ENCODE assay signal across 17 cellular contexts in genomic region chr3:52649461-52650210, GRCh38. TPM values are rescaled to one million over a fixed set of nuclear protein-coding genes. Genes with fewer than 3 reads are reported as not detected.
A peak's percentile ranks its signal among the peaks of the same experiment; 100 is the strongest.
DNase-seq lines count a peak whose midpoint lies in the region; ATAC-seq, FAIRE-seq and TF ChIP-seq lines count a peak whose summit lies in the region.
"Had no signal": no experiment of that assay in that cellular context is flagged by ENCODE, and none has a peak within 500 bp of the region (broad histone marks: within the 10 kb centered on the region; RNA-seq: fewer than 3 reads in every experiment).

No MANE protein-coding gene starts in this region.

- H3K27ac Mint-ChIP-seq in astrocyte (ENCODE audit: unreplicated experiment) = peak overlapping the region; percentile 78

- TF ChIP-seq CTCF in AG04450 (IDR thresholded peaks at IDR 0.05; ENCODE audit: low read depth, low read length) (no peak), astrocyte (IDR thresholded peaks at IDR 0.05; ENCODE audit: insufficient read depth, low read depth, low read length) (no peak), foreskin keratinocyte (conservative IDR thresholded peaks at IDR 0.05) (no peak)

- H3K4me2 ChIP-seq in GM23248 (ENCODE audit: unreplicated experiment) = peak overlapping the region; percentile 69
- peak overlapping the region; percentile 57 for H3K4me2 ChIP-seq in astrocyte (ENCODE audit: low read length)

- no peak for DNase-seq in AG04450 (ENCODE audit: low read depth, low spot score)
- peak; percentile 71 for DNase-seq in GM23248
- DNase-seq in astrocyte (ENCODE audit: low read depth) = peak; percentile 61
- peak; percentile 14 to 26 for DNase-seq in foreskin keratinocyte
- no peak for DNase-seq in C1 segment of cervical spinal cord (lab: John Stamatoyannopoulos, UW)
- no peak for DNase-seq in SK-N-DZ (ENCODE audit: low spot score)
- no peak for DNase-seq in NCI-H345 (lab: John Stamatoyannopoulos, UW)
- no peak for DNase-seq in small intestine
- DNase-seq: BE2C; DMS79; effector CD4-positive, alpha-beta T cell; heart left ventricle; kidney glomerular epithelial cell; stimulated activated CD8-positive, alpha-beta memory T cell treated with anti-CD3 and anti-CD28 coated beads, Interleukin-4, amount 100 ng/mL, for 48 hours had no signal

- POLR2A ChIA-PET in AG04450 (lab: Yijun Ruan, JAX) = no interaction called here

- peak overlapping the region; percentile 37 for H3K9ac ChIP-seq in GM23248
- peak overlapping the region; percentile 30 for H3K9ac ChIP-seq in astrocyte (ENCODE audit: low read length)

- 0 out of 2 replicates have a peak overlapping the region, but pooled peaks have one; percentile 2 for H2AFZ ChIP-seq in GM23248
- H2AFZ ChIP-seq in astrocyte (ENCODE audit: low read depth, low read length) = no peak overlapping the region

- H4K20me1 ChIP-seq in GM23248 (ENCODE audit: insufficient read depth) = no peaks in the 10 kb centered on the region
- H4K20me1 ChIP-seq in astrocyte (ENCODE audit: insufficient read depth, low read length) = no peaks in the 10 kb centered on the region

- WGBS in GM23248 (ENCODE audit: low coverage in 1 of 2, low lambda C conversion rate in 2 of 2, missing lambda C conversion rate in 2 of 2), 2 experiments = 80 to 86% methylated on average over 5 of the region's 5 CpGs
- 77 to 97% (median 95%) methylated on average over 4 to 5 of the region's 5 CpGs for WGBS in small intestine, 3 donors

- H3K4me3 Mint-ChIP-seq in astrocyte (ENCODE audit: unreplicated experiment) = no peak overlapping the region

- no peaks in the 10 kb centered on the region for H3K27me3 Mint-ChIP-seq in astrocyte (ENCODE audit: low read depth, unreplicated experiment)

- no peak for ATAC-seq in foreskin keratinocyte
- ATAC-seq: GM12878, heart left ventricle had no signal

- H3K4me1 ChIP-seq in GM23248 (ENCODE audit: insufficient read depth) = peaks cover 23% of the 10 kb centered on the region
- H3K4me1 ChIP-seq in astrocyte (ENCODE audit: insufficient read depth, low read length) = peaks cover 7% of the 10 kb centered on the region
- H3K4me1 ChIP-seq in foreskin keratinocyte = no peaks in the 10 kb centered on the region
- H3K4me1 ChIP-seq in small intestine (ENCODE audit: control insufficient read depth in 2 of 2, insufficient read depth in 1 of 2, low read depth in 1 of 2, low read length in 1 of 2) = no peaks in the 10 kb centered on the region
- H3K4me1 ChIP-seq: ascending aorta, BE2C, heart left ventricle, prostate gland had no signal

- H3F3A ChIP-seq in GM23248 (ENCODE audit: insufficient read depth) = peaks cover 34% of the 10 kb centered on the region

- CTCF ChIA-PET in AG04450 (lab: Charles Lee) = interaction anchor here (0.6 kb wide), 1 partner anchor 725 kb away, joined by 4 read pairs; no protein-coding TSS in a partner anchor

- peak overlapping the region; percentile 65 for H3K27ac ChIP-seq in AG04450 (ENCODE audit: low read depth, low read length)
- H3K27ac ChIP-seq in GM23248 = peak overlapping the region; percentile 86
- peak overlapping the region; percentile 64 for H3K27ac ChIP-seq in astrocyte (ENCODE audit: low read depth, low read length)
- H3K27ac ChIP-seq in foreskin keratinocyte = no peak overlapping the region
- H3K27ac ChIP-seq in small intestine (ENCODE audit: low read depth in 1 of 2, low read length in 1 of 2) = no peak overlapping the region
- H3K27ac ChIP-seq: ascending aorta, heart left ventricle, prostate gland had no signal

- H3K9me2 ChIP-seq in GM23248 (ENCODE audit: insufficient read depth) = peaks cover 4% of the 10 kb centered on the region; the same call in 1 of the 2 replicates

- H3K9me3 ChIP-seq in AG04450 (ENCODE audit: control insufficient read depth, insufficient read depth, low read length) = no peaks in the 10 kb centered on the region
- no peaks in the 10 kb centered on the region for H3K9me3 ChIP-seq in GM23248 (ENCODE audit: low read depth)
- H3K9me3 ChIP-seq in astrocyte (ENCODE audit: insufficient read depth, low read depth, low read length) = no peaks in the 10 kb centered on the region
- H3K9me3 ChIP-seq in small intestine (ENCODE audit: control insufficient read depth, low read depth) = no peaks in the 10 kb centered on the region
- H3K9me3 ChIP-seq: ascending aorta, BE2C, heart left ventricle, prostate gland had no signal

- H3K36me3 ChIP-seq in GM23248 (ENCODE audit: low read depth) (peaks cover 58% of the 10 kb centered on the region), astrocyte (ENCODE audit: insufficient read depth, low read length) (peaks cover 41% of the 10 kb centered on the region), small intestine (ENCODE audit: control insufficient read depth in 2 of 2, insufficient read depth in 2 of 2, low read length in 2 of 2) (peaks cover 22 to 27% of the 10 kb centered on the region in 2 donors)
- H3K36me3 ChIP-seq: prostate gland had no signal

- peaks cover 10% of the 10 kb centered on the region for H3K4me1 Mint-ChIP-seq in astrocyte (ENCODE audit: low read depth, unreplicated experiment)

- no peaks in the 10 kb centered on the region for H3K9me3 Mint-ChIP-seq in astrocyte (ENCODE audit: unreplicated experiment)

- H3K79me2 ChIP-seq in GM23248 (ENCODE audit: insufficient read depth) (peaks cover 12% of the 10 kb centered on the region), astrocyte (ENCODE audit: insufficient read depth, low read length) (no peaks in the 10 kb centered on the region)

- H3K4me3 ChIP-seq in AG04450 (ENCODE audit: low read depth, low read length) = no peak overlapping the region
- peak overlapping the region; percentile 19; the same call in 1 of the 2 replicates for H3K4me3 ChIP-seq in GM23248
- H3K4me3 ChIP-seq in astrocyte (ENCODE audit: insufficient read depth, low read depth, low read length) = no peak overlapping the region
- no peak overlapping the region for H3K4me3 ChIP-seq in small intestine (ENCODE audit: low read depth in 1 of 2, low read length in 2 of 2)
- H3K4me3 ChIP-seq: ascending aorta, GM12878, heart left ventricle, prostate gland had no signal

- FAIRE-seq in astrocyte (lab: Jason Lieb, UNC) (no peak), small intestine (lab: Jason Lieb, UNC) (no peak)
- FAIRE-seq: GM12878 had no signal

- H3K27me3 ChIP-seq in AG04450 (ENCODE audit: control insufficient read depth, insufficient read depth, low read length) (no peaks in the 10 kb centered on the region), GM23248 (replicated peaks; ENCODE audit: insufficient read depth) (no peaks in the 10 kb centered on the region), astrocyte (ENCODE audit: insufficient read depth, low read length) (no peaks in the 10 kb centered on the region), foreskin keratinocyte (no peaks in the 10 kb centered on the region), small intestine (ENCODE audit: control insufficient read depth in 2 of 2, insufficient read depth in 2 of 2, low read length in 2 of 2) (no peaks in the 10 kb centered on the region)
- H3K27me3 ChIP-seq: ascending aorta, BE2C, heart left ventricle had no signal

- H3K36me3 Mint-ChIP-seq in astrocyte (ENCODE audit: low read depth, unreplicated experiment) = peaks cover 20% of the 10 kb centered on the region

- in situ Hi-C loops in GM23248 (cut with MboI) = no loop called here

RNA-seq across cellular contexts. Expression of gene PBRM1, which starts 36.1 kb away (rescaled TPM):
- polyA plus RNA-seq in AG04450 (2011; rRNA removed) = 31.3 and 40.6 TPM in 2 replicates
- 62.7 and 83.1 TPM in 2 replicates for polyA minus RNA-seq in AG04450 (2011; rRNA and poly(A)+ RNA removed)
- 30.1 and 42.6 TPM in 2 replicates for total RNA-seq in GM23248 (2014; rRNA removed; shearing (Covaris generic))
- polyA plus RNA-seq in GM23248 (2016; fragmentation: Nextera tagmentation; extraction: Ambion mirVana) = 53.5 and 60.3 TPM in 2 replicates
- 54.5 and 58.4 TPM in 2 replicates for total RNA-seq in astrocyte
- 39.2 and 45.6 TPM in 2 replicates for total RNA-seq in foreskin keratinocyte
- polyA plus RNA-seq in foreskin keratinocyte = 4.3 and 5.7 TPM in 2 replicates
- polyA plus RNA-seq in SK-N-DZ (2014; cell fraction: cytosol; rRNA removed) = 27.2 and 29.1 TPM in 2 replicates
- polyA plus RNA-seq in SK-N-DZ (2014; cell fraction: nucleus; rRNA removed) = 44.5 and 50.2 TPM in 2 replicates
- 10 to 100 TPM in 1 of 3 donors, 1 to 10 TPM in 2; 6.7 to 17.7 (median 7.0) TPM for polyA plus RNA-seq in small intestine

RNA-seq across cellular contexts. Expression of gene GNL3, which starts 36.2 kb away (rescaled TPM):
- polyA plus RNA-seq in AG04450 (2011; rRNA removed) = 71.6 and 81.7 TPM in 2 replicates
- polyA minus RNA-seq in AG04450 (2011; rRNA and poly(A)+ RNA removed) = 33.2 and 55.9 TPM in 2 replicates
- 90.2 and 98.8 TPM in 2 replicates for total RNA-seq in GM23248 (2014; rRNA removed; shearing (Covaris generic))
- 95.3 and 108 TPM in 2 replicates for polyA plus RNA-seq in GM23248 (2016; fragmentation: Nextera tagmentation; extraction: Ambion mirVana)
- total RNA-seq in astrocyte = 85.4 and 93.7 TPM in 2 replicates
- total RNA-seq in foreskin keratinocyte = 113 and 126 TPM in 2 replicates
- 65.2 and 86.5 TPM in 2 replicates for polyA plus RNA-seq in foreskin keratinocyte
- polyA plus RNA-seq in SK-N-DZ (2014; cell fraction: cytosol; rRNA removed) = 232 and 256 TPM in 2 replicates
- polyA plus RNA-seq in SK-N-DZ (2014; cell fraction: nucleus; rRNA removed) = 538 and 663 TPM in 2 replicates
- polyA plus RNA-seq in small intestine = 10 to 100 TPM; 25.3 to 80.5 (median 30.0) TPM

RNA-seq across cellular contexts. Expression of gene GLT8D1, which starts 56.0 kb away (rescaled TPM):
- polyA plus RNA-seq in AG04450 (2011; rRNA removed) (127 and 147 TPM in 2 replicates), GM23248 (2016; fragmentation: Nextera tagmentation; extraction: Ambion mirVana) (140 and 149 TPM in 2 replicates), foreskin keratinocyte (44.1 and 51.8 TPM in 2 replicates), small intestine (10 to 100 TPM; 13.0 to 33.3 (median 19.2) TPM)
- polyA minus RNA-seq in AG04450 (2011; rRNA and poly(A)+ RNA removed) = 55.3 and 58.0 TPM in 2 replicates
- total RNA-seq in GM23248 (2014; rRNA removed; shearing (Covaris generic)) = 148 and 151 TPM in 2 replicates
- total RNA-seq in astrocyte (78.2 and 95.5 TPM in 2 replicates), foreskin keratinocyte (53.4 and 55.4 TPM in 2 replicates)
- polyA plus RNA-seq in SK-N-DZ (2014; cell fraction: cytosol; rRNA removed) = 74.6 and 77.2 TPM in 2 replicates
- polyA plus RNA-seq in SK-N-DZ (2014; cell fraction: nucleus; rRNA removed) = 185 and 201 TPM in 2 replicates

RNA-seq across cellular contexts. Expression of gene SPCS1, which starts 56.3 kb away (rescaled TPM):
- polyA plus RNA-seq in AG04450 (2011; rRNA removed) = 135 and 161 TPM in 2 replicates
- 47.9 and 64.0 TPM in 2 replicates for polyA minus RNA-seq in AG04450 (2011; rRNA and poly(A)+ RNA removed)
- 184 and 271 TPM in 2 replicates for total RNA-seq in GM23248 (2014; rRNA removed; shearing (Covaris generic))
- 366 and 369 TPM in 2 replicates for polyA plus RNA-seq in GM23248 (2016; fragmentation: Nextera tagmentation; extraction: Ambion mirVana)
- 110 and 119 TPM in 2 replicates for total RNA-seq in astrocyte
- total RNA-seq in foreskin keratinocyte = 124 and 142 TPM in 2 replicates
- polyA plus RNA-seq in foreskin keratinocyte = 200 and 214 TPM in 2 replicates
- 126 and 133 TPM in 2 replicates for polyA plus RNA-seq in SK-N-DZ (2014; cell fraction: cytosol; rRNA removed)
- 46.8 and 80.2 TPM in 2 replicates for polyA plus RNA-seq in SK-N-DZ (2014; cell fraction: nucleus; rRNA removed)
- 100 to 1,000 TPM in 2 of 3 donors, 10 to 100 TPM in 1; 90.6 to 215 (median 130) TPM for polyA plus RNA-seq in small intestine

Comparison
In these comparisons a context has a peak if more than half of its experiments do, and no peak if none do; other contexts are left out.
1. DNase-seq: peak in GM23248 (single experiment), astrocyte (single experiment) and foreskin keratinocyte (2 of 2); none in AG04450 (single experiment), C1 segment of cervical spinal cord (0 of 14), SK-N-DZ (single experiment), NCI-H345 (single experiment) and small intestine (single experiment).
2. H3K27ac ChIP-seq: peak in AG04450 (single experiment), GM23248 (single experiment) and astrocyte (single experiment); none in foreskin keratinocyte (single experiment) and small intestine (0 of 2).